Comparison of ENCODE assay signal across 14 cellular contexts in the genomic region with DNA sequence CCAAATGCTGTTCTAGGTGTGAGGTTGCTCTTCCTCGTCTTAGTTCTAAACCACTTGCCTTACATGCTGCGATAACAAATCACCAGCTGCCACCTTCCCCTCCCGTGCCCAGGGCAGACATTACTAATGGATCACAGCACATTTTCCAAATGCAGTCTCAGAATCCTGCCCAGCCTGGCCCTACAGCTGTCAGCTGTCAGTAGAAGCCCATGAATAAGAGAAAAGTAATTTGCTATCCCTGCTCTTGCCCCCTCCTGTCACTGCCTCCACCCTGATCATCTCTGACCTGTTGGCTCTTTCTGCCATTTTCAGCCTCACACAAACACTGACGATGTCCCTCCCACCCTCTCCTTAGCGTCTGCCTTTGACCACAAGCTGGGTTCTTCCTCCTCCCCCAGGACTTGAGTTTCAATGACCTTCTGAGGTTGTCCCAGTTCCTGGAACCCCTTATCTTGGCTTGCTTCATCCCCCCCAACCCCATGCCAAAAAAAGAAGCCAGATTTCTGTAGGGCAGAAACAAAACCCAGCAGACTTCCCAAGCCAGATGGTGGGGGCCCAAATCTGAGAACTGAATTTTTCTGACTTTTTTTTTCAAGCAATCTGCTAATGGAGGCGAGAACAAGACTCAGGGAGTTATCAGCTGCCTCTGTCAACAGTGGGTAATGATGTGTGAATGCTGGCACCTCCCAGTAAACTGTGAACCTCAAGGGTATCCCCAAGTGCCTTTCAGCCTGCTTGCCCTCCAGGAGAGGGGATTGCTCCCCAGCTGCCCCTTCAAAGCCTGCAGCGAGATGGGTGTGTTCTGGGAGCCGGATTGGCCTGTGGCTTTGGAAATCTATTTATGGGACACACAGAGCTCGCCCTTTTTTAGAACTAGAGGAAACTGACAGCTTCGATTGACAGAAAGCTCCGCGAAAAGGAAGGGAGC.
DNase-seq lines count a peak whose midpoint lies in the region; ATAC-seq and TF ChIP-seq lines count a peak whose summit lies in the region.
"Had no signal": no experiment of that assay in that cellular context is flagged by ENCODE, and none has a peak within 500 bp of the region (broad histone marks: within the 10 kb centered on the region; RNA-seq: fewer than 3 reads in every experiment).

No MANE protein-coding gene starts in this region.

- DNase-seq in activated effector memory CD4-positive, alpha-beta T cell treated with anti-CD3 and anti-CD28 coated beads, Interleukin-2, amount 50 U/mL, for 16 hours, result peak; percentile 30
- DNase-seq in activated effector memory CD4-positive, alpha-beta T cell treated with Interleukin-2 at 50 U/mL for 16 hours, result no peak
- DNase-seq in RWPE2 (ENCODE audit: low spot score) (peak; percentile 11), cardiac muscle cell (ENCODE audit: low read depth in 1 of 2, low spot score in 1 of 2) (peak in 1 of 2 donors; percentile 82), GOT3 (lab: John Stamatoyannopoulos, UW) (no peak)
- DNase-seq in effector memory CD8-positive, alpha-beta T cell, result no peak
- DNase-seq: activated CD4-positive, alpha-beta memory T cell treated with anti-CD3 and anti-CD28 coated beads for 36 hours; Calu3; stimulated activated CD4-positive, alpha-beta T cell treated with anti-CD3 and anti-CD28 coated beads, Interleukin-4, amount 100 ng/mL, for 4 hours; trophoblast cell had no signal

- peaks cover 5 to 41% of the 10 kb centered on the region in 2 donors for H3K27me3 Mint-ChIP-seq in effector memory CD8-positive, alpha-beta T cell

- peak overlapping the region; percentile 19 for H3K9ac ChIP-seq in skeletal muscle satellite cell (ENCODE audit: low read depth, low read length)

- no peaks in the 10 kb centered on the region for H3K9me3 Mint-ChIP-seq in effector memory CD8-positive, alpha-beta T cell
- H3K9me3 Mint-ChIP-seq: activated CD4-positive, alpha-beta memory T cell treated with anti-CD3 and anti-CD28 coated beads for 36 hours had no signal

- no peak overlapping the region for H3K4me3 Mint-ChIP-seq in effector memory CD8-positive, alpha-beta T cell
- H3K4me3 Mint-ChIP-seq: activated CD4-positive, alpha-beta memory T cell treated with anti-CD3 and anti-CD28 coated beads for 36 hours had no signal

- no peak overlapping the region for H3K4me2 ChIP-seq in skeletal muscle satellite cell (ENCODE audit: low read length)

- TF ChIP-seq CTCF in RWPE2 (IDR thresholded peaks at IDR 0.05; ENCODE audit: poor library complexity, severe bottlenecking), result no peak
- TF ChIP-seq CTCF in cardiac muscle cell (IDR thresholded peaks at IDR 0.05; ENCODE audit: low read depth, low read length), result no peak

- H3K27ac Mint-ChIP-seq in effector memory CD8-positive, alpha-beta T cell, result peak overlapping the region in 1 of 2 donors; percentile 38
- H3K27ac Mint-ChIP-seq: activated CD4-positive, alpha-beta memory T cell treated with anti-CD3 and anti-CD28 coated beads for 36 hours had no signal

- H3K36me3 ChIP-seq in RWPE2 (ENCODE audit: low read depth), result no peaks in the 10 kb centered on the region
- no peaks in the 10 kb centered on the region for H3K36me3 ChIP-seq in cardiac muscle cell
- H3K36me3 ChIP-seq in skeletal muscle satellite cell (ENCODE audit: insufficient read depth, low read length), result no peaks in the 10 kb centered on the region
- H3K36me3 ChIP-seq: right lobe of liver had no signal

- H3K4me3 ChIP-seq in RWPE2 (ENCODE audit: severe bottlenecking), result no peak overlapping the region
- no peak overlapping the region for H3K4me3 ChIP-seq in cardiac muscle cell
- no peak overlapping the region for H3K4me3 ChIP-seq in skeletal muscle satellite cell (ENCODE audit: low read length)
- H3K4me3 ChIP-seq: lung, right lobe of liver had no signal

- H3K27ac ChIP-seq in RWPE2 (ENCODE audit: poor library complexity, severe bottlenecking) (no peak overlapping the region), cardiac muscle cell (peak overlapping the region; percentile 81)
- H3K27ac ChIP-seq: right lobe of liver had no signal

- no peaks in the 10 kb centered on the region for H3K27me3 ChIP-seq in RWPE2 (ENCODE audit: insufficient read depth, poor library complexity, severe bottlenecking)
- H3K27me3 ChIP-seq in cardiac muscle cell, result no peaks in the 10 kb centered on the region
- no peaks in the 10 kb centered on the region for H3K27me3 ChIP-seq in skeletal muscle satellite cell (ENCODE audit: control insufficient read depth, insufficient read depth, low read length)
- H3K27me3 ChIP-seq: right lobe of liver had no signal

- H3K4me1 ChIP-seq in RWPE2 (ENCODE audit: insufficient read depth, poor library complexity, severe bottlenecking), result peaks cover 9% of the 10 kb centered on the region
- H3K4me1 ChIP-seq in cardiac muscle cell (ENCODE audit: low read depth), result peaks cover 36% of the 10 kb centered on the region
- peaks cover 25% of the 10 kb centered on the region for H3K4me1 ChIP-seq in skeletal muscle satellite cell (ENCODE audit: control insufficient read depth, insufficient read depth, low read length)

- peaks cover 4 to 7% of the 10 kb centered on the region in 2 donors for H3K4me1 Mint-ChIP-seq in effector memory CD8-positive, alpha-beta T cell (ENCODE audit: low read depth in 2 of 2)

- ATAC-seq in RWPE2 (ENCODE audit: low read depth) (no peak), HG02970 (IDR thresholded peaks at IDR 0.05; ENCODE audit: low FRiP score, unreplicated experiment) (no peak)
- no peak for ATAC-seq in effector memory CD8-positive, alpha-beta T cell (replicated peaks)
- ATAC-seq: right lobe of liver had no signal

- H3K9me3 ChIP-seq in RWPE2 (ENCODE audit: severe bottlenecking) (no peaks in the 10 kb centered on the region), cardiac muscle cell (ENCODE audit: low read depth) (no peaks in the 10 kb centered on the region), skeletal muscle satellite cell (replicated peaks; ENCODE audit: low read length) (no peaks in the 10 kb centered on the region)
- H3K9me3 ChIP-seq: right lobe of liver had no signal

- no peaks in the 10 kb centered on the region for H3K36me3 Mint-ChIP-seq in effector memory CD8-positive, alpha-beta T cell (ENCODE audit: insufficient read depth)
- H3K36me3 Mint-ChIP-seq: activated CD4-positive, alpha-beta memory T cell treated with anti-CD3 and anti-CD28 coated beads for 36 hours had no signal

Comparison
In these comparisons a context has a peak if more than half of its experiments do, and no peak if none do; other contexts are left out.
1. DNase-seq: peak in activated effector memory CD4-positive, alpha-beta T cell treated with anti-CD3 and anti-CD28 coated beads, Interleukin-2, amount 50 U/mL, for 16 hours (single experiment) and RWPE2 (single experiment); none in activated effector memory CD4-positive, alpha-beta T cell treated with Interleukin-2 at 50 U/mL for 16 hours (single experiment), GOT3 (single experiment) and effector memory CD8-positive, alpha-beta T cell (0 of 3).